Comparison of ENCODE assay signal across 17 cellular contexts in genomic region chr21:46214478-46215340, GRCh38. TPM values are rescaled to one million over a fixed set of nuclear protein-coding genes. Genes with fewer than 3 reads are reported as not detected.
"Had no signal": no experiment of that assay in that cellular context is flagged by ENCODE, and none has a peak within 500 bp of the region (broad histone marks: within the 10 kb centered on the region; RNA-seq: fewer than 3 reads in every experiment).

No MANE protein-coding gene starts in this region.

- H3K4me3 ChIP-seq: gastroesophageal sphincter, hepatocyte, lung, mucosa of descending colon had no signal

- H3K4me1 Mint-ChIP-seq: central memory CD8-positive, alpha-beta T cell had no signal

- H3K9me3 Mint-ChIP-seq: activated CD4-positive, alpha-beta memory T cell treated with anti-CD3 and anti-CD28 coated beads for 36 hours; central memory CD8-positive, alpha-beta T cell; dendritic cell treated with granulocyte-macrophage colony-stimulating factor and Interleukin-4, amounts not matched to agents 40 ng/mL and 50 ng/mL, for 4 days; effector memory CD8-positive, alpha-beta T cell; natural killer cell; T-helper 2 cell treated with Interferon-gamma antibody and Interleukin-4, amounts not matched to agents 5 μg/mL and 100 μg/mL, for 36 hours; type B pancreatic cell had no signal

- H3K27ac Mint-ChIP-seq: activated CD4-positive, alpha-beta memory T cell treated with anti-CD3 and anti-CD28 coated beads for 36 hours; dendritic cell treated with granulocyte-macrophage colony-stimulating factor and Interleukin-4, amounts not matched to agents 40 ng/mL and 50 ng/mL, for 4 days; T-helper 2 cell treated with Interferon-gamma antibody and Interleukin-4, amounts not matched to agents 5 μg/mL and 100 μg/mL, for 36 hours; type B pancreatic cell had no signal

- H3K27me3 Mint-ChIP-seq: activated CD4-positive, alpha-beta memory T cell treated with anti-CD3 and anti-CD28 coated beads for 36 hours; central memory CD8-positive, alpha-beta T cell; dendritic cell treated with granulocyte-macrophage colony-stimulating factor and Interleukin-4, amounts not matched to agents 40 ng/mL and 50 ng/mL, for 4 days; effector memory CD8-positive, alpha-beta T cell; type B pancreatic cell had no signal

- H3K4me2 ChIP-seq: hepatocyte had no signal

- H3K36me3 Mint-ChIP-seq: activated CD4-positive, alpha-beta memory T cell treated with anti-CD3 and anti-CD28 coated beads for 36 hours; natural killer cell; type B pancreatic cell had no signal

- H3K4me3 Mint-ChIP-seq: activated CD4-positive, alpha-beta memory T cell treated with anti-CD3 and anti-CD28 coated beads for 36 hours; central memory CD8-positive, alpha-beta T cell; dendritic cell treated with granulocyte-macrophage colony-stimulating factor and Interleukin-4, amounts not matched to agents 40 ng/mL and 50 ng/mL, for 4 days; effector memory CD8-positive, alpha-beta T cell; natural killer cell; T-helper 2 cell treated with Interferon-gamma antibody and Interleukin-4, amounts not matched to agents 5 μg/mL and 100 μg/mL, for 36 hours; type B pancreatic cell had no signal

- H2AFZ ChIP-seq: hepatocyte had no signal

- H3K27me3 ChIP-seq: gastroesophageal sphincter, hepatocyte had no signal

- DNase-seq: activated CD4-positive, alpha-beta memory T cell treated with anti-CD3 and anti-CD28 coated beads for 36 hours; activated CD4-positive, alpha-beta T cell treated with anti-CD3 and anti-CD28 coated beads for 1 hour; activated CD8-positive, alpha-beta memory T cell treated with anti-CD3 and anti-CD28 coated beads, Interleukin-2, amount 50 U/mL, for 48 hours; activated naive CD4-positive, alpha-beta T cell treated with anti-CD3 and anti-CD28 coated beads, Interleukin-2, amount 50 U/mL, for 16 hours; effector memory CD8-positive, alpha-beta T cell; natural killer cell; occipital lobe; stimulated activated CD4-positive, alpha-beta T cell treated with anti-CD3 and anti-CD28 coated beads, Interleukin-4, amount 100 ng/mL, for 4 hours had no signal

- H3K9me3 ChIP-seq: gastroesophageal sphincter, mucosa of descending colon had no signal

- ATAC-seq: effector memory CD8-positive, alpha-beta T cell; gastroesophageal sphincter; natural killer cell had no signal

- H3K27ac ChIP-seq: gastroesophageal sphincter, hepatocyte had no signal

RNA-seq across cellular contexts. Expression of gene FTCD, which starts 59.3 kb away (rescaled TPM):
- total RNA-seq: epithelial cell of proximal tubule, occipital lobe had no signal
